Comparison of ENCODE assay signal across 8 cellular contexts in genomic region chr10:98262571-98262970, GRCh38. TPM values are rescaled to one million over a fixed set of nuclear protein-coding genes. Genes with fewer than 3 reads are reported as not detected.
DNase-seq lines count a peak whose midpoint lies in the region; ATAC-seq lines count a peak whose summit lies in the region.

No MANE protein-coding gene starts in this region.

- peak; percentile 36 for ATAC-seq in naive thymus-derived CD4-positive, alpha-beta T cell
- ATAC-seq in GM18519 (IDR thresholded peaks at IDR 0.05; ENCODE audit: low FRiP score, unreplicated experiment), result no peak
- ATAC-seq in HG03280 (IDR thresholded peaks at IDR 0.05; ENCODE audit: unreplicated experiment), result no peak
- ATAC-seq in HG02884 (IDR thresholded peaks at IDR 0.05; ENCODE audit: unreplicated experiment), result no peak

- intact Hi-C loops in naive thymus-derived CD4-positive, alpha-beta T cell (cut with micrococcal nuclease), result no loop called here

- peaks cover 0 to 4% (median 0%) of the 10 kb centered on the region in 5 donors for H3K36me3 Mint-ChIP-seq in naive thymus-derived CD4-positive, alpha-beta T cell

- H3K36me3 ChIP-seq in naive thymus-derived CD4-positive, alpha-beta T cell (ENCODE audit: control insufficient read depth in 2 of 3, insufficient read depth in 3 of 3, low read length in 3 of 3), result no peaks in the 10 kb centered on the region

- H3K27me3 Mint-ChIP-seq in naive thymus-derived CD4-positive, alpha-beta T cell, result peaks cover 15 to 22% (median 18%) of the 10 kb centered on the region in 5 donors

- H3K9me3 Mint-ChIP-seq in naive thymus-derived CD4-positive, alpha-beta T cell, result peaks cover 0 to 2% (median 0%) of the 10 kb centered on the region in 11 donors

- H3K27me3 ChIP-seq in naive thymus-derived CD4-positive, alpha-beta T cell (ENCODE audit: control insufficient read depth in 2 of 2, insufficient read depth in 2 of 2, low read length in 2 of 2), result no peaks in the 10 kb centered on the region

- H3K4me3 ChIP-seq in naive thymus-derived CD4-positive, alpha-beta T cell (ENCODE audit: low read length), result no peak overlapping the region

- H3K27ac ChIP-seq in naive thymus-derived CD4-positive, alpha-beta T cell (ENCODE audit: low read depth, low read length), result no peak overlapping the region

- no peaks in the 10 kb centered on the region for H3K9me3 ChIP-seq in naive thymus-derived CD4-positive, alpha-beta T cell (ENCODE audit: control insufficient read depth in 2 of 3, low read length in 3 of 3)

- H3K4me3 Mint-ChIP-seq in naive thymus-derived CD4-positive, alpha-beta T cell, result no peak overlapping the region

- POLR2A ChIA-PET in naive thymus-derived CD4-positive, alpha-beta T cell (lab: Charles Lee), result no interaction called here

- H3K4me1 ChIP-seq in naive thymus-derived CD4-positive, alpha-beta T cell (ENCODE audit: control insufficient read depth in 2 of 2, insufficient read depth in 2 of 2, low read length in 2 of 2), result no peaks in the 10 kb centered on the region

- no peak overlapping the region for H3K27ac Mint-ChIP-seq in naive thymus-derived CD4-positive, alpha-beta T cell

- peaks cover 0 to 7% (median 6%) of the 10 kb centered on the region in 7 donors for H3K4me1 Mint-ChIP-seq in naive thymus-derived CD4-positive, alpha-beta T cell

- CTCF ChIA-PET in naive thymus-derived CD4-positive, alpha-beta T cell (lab: Charles Lee), result no interaction called here

- DNase-seq in activated effector memory CD4-positive, alpha-beta T cell treated with anti-CD3 and anti-CD28 coated beads, Interleukin-2, amount 50 U/mL, for 16 hours, result peak; percentile 60
- DNase-seq in activated effector memory CD4-positive, alpha-beta T cell treated with Interleukin-2 at 50 U/mL for 16 hours, result no peak
- peak; percentile 42 to 67 for DNase-seq in NOMO-1 (lab: John Stamatoyannopoulos, UW; ENCODE audit: unreplicated experiment in 2 of 2)
- peak; percentile 42 for DNase-seq in ecto neural progenitor cell (ENCODE audit: low spot score)
- DNase-seq in naive thymus-derived CD4-positive, alpha-beta T cell, result no peak

RNA-seq across cellular contexts. Expression of gene LOXL4, which starts 5.4 kb away (rescaled TPM):
- not detected for total RNA-seq in naive thymus-derived CD4-positive, alpha-beta T cell
- polyA plus RNA-seq in naive thymus-derived CD4-positive, alpha-beta T cell, result not detected

Comparison
In these comparisons a context has a peak if more than half of its experiments do, and no peak if none do; other contexts are left out.
1. DNase-seq: peak in activated effector memory CD4-positive, alpha-beta T cell treated with anti-CD3 and anti-CD28 coated beads, Interleukin-2, amount 50 U/mL, for 16 hours (single experiment), NOMO-1 (2 of 2) and ecto neural progenitor cell (single experiment); none in activated effector memory CD4-positive, alpha-beta T cell treated with Interleukin-2 at 50 U/mL for 16 hours (single experiment) and naive thymus-derived CD4-positive, alpha-beta T cell (0 of 9).